8 cellular contexts compared by ENCODE assay signal in the genomic region with DNA sequence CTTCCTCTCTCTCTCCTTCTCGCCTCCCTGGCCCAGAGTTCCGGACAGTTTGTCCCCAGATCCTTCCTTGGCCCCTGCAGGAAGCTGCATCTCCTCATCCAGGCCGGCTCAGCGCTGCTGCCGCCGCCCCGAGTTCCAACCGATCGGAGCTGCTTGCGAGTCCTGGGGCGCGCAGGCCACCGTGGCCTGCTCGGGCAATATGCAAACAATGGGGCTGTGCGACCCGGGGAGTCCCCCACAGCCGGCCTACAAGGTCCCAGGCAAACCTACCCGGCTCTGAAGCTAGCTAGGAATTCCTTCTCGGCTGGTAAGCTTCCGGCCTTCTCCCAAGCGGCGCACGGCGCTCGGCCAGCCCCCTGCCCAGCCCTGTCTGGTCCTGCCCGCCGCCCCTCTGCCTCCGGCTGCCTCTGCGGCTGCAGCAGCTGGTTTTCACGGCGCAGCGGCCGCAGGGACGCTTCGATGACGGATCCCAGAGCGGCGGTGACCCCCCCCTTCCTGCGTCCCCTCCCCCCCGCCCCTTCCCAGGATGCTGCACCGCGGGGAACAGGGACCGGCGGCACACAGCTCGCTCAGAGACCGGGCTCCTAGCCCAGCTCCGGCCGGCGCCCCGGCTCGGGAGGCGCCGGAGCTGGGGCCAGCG. TPM values are rescaled to one million over a fixed set of nuclear protein-coding genes. Genes with fewer than 3 reads are reported as not detected.
DNase-seq lines count a peak whose midpoint lies in the region; ATAC-seq and TF ChIP-seq lines count a peak whose summit lies in the region.

No MANE protein-coding gene starts in this region.

- H3K9me3 ChIP-seq in MG63 (no peaks in the 10 kb centered on the region), left ventricle myocardium inferior (replicated peaks) (no peaks in the 10 kb centered on the region)

- intact Hi-C loops in left ventricle myocardium inferior (cut with micrococcal nuclease) = no loop called here

- peak overlapping the region; percentile 56 for H3K4me3 ChIP-seq in MG63
- peak overlapping the region; percentile 76 for H3K4me3 ChIP-seq in left ventricle myocardium inferior

- no peak for TF ChIP-seq CTCF in 22Rv1 (IDR thresholded peaks at IDR 0.05)
- no peak for TF ChIP-seq CTCF in left ventricle myocardium inferior (IDR thresholded peaks at IDR 0.05; ENCODE audit: borderline replicate concordance)

- H3K36me3 ChIP-seq in MG63 = no peaks in the 10 kb centered on the region
- H3K36me3 ChIP-seq in left ventricle myocardium inferior = peaks cover 26% of the 10 kb centered on the region

- DNase-seq in MG63 (peak; percentile 20), left ventricle myocardium inferior (no peak), retina (peak; percentile 79), NCI-H1092 treated with DMSO at 0.1 percent for 48 hours (lab: John Stamatoyannopoulos, UW) (no peak)
- DNase-seq in activated naive CD8-positive, alpha-beta T cell treated with anti-CD3 and anti-CD28 coated beads, Interleukin-2, amount 10 ng/mL, durations not matched to agents 7 days and 5 days = peak; percentile 38

- peak overlapping the region; percentile 89 for H3K27ac Mint-ChIP-seq in activated naive CD8-positive, alpha-beta T cell treated with anti-CD3 and anti-CD28 coated beads, Interleukin-2, amount 10 ng/mL, durations not matched to agents 7 days and 5 days

- peak overlapping the region; percentile 92 for H3K4me3 Mint-ChIP-seq in activated naive CD8-positive, alpha-beta T cell treated with anti-CD3 and anti-CD28 coated beads, Interleukin-2, amount 10 ng/mL, durations not matched to agents 7 days and 5 days

- H3K9me3 Mint-ChIP-seq in activated naive CD8-positive, alpha-beta T cell treated with anti-CD3 and anti-CD28 coated beads, Interleukin-2, amount 10 ng/mL, durations not matched to agents 7 days and 5 days = no peaks in the 10 kb centered on the region

- H3K27me3 ChIP-seq in MG63 (no peaks in the 10 kb centered on the region), left ventricle myocardium inferior (ENCODE audit: low read depth) (no peaks in the 10 kb centered on the region)

- peak; percentile 19 for ATAC-seq in GM18907 (IDR thresholded peaks at IDR 0.05; ENCODE audit: unreplicated experiment)
- ATAC-seq in activated naive CD8-positive, alpha-beta T cell treated with anti-CD3 and anti-CD28 coated beads, Interleukin-2, amount 10 ng/mL, durations not matched to agents 7 days and 5 days (ENCODE audit: low read depth) = peak; percentile 7
- no peak for ATAC-seq in GM19467 (IDR thresholded peaks at IDR 0.05; ENCODE audit: unreplicated experiment)

- peaks cover 70% of the 10 kb centered on the region for H3K4me1 ChIP-seq in left ventricle myocardium inferior

- peaks cover 7% of the 10 kb centered on the region for H3K36me3 Mint-ChIP-seq in activated naive CD8-positive, alpha-beta T cell treated with anti-CD3 and anti-CD28 coated beads, Interleukin-2, amount 10 ng/mL, durations not matched to agents 7 days and 5 days

- POLR2A ChIA-PET in activated naive CD8-positive, alpha-beta T cell treated with anti-CD3 and anti-CD28 coated beads, Interleukin-2, amount 10 ng/mL, durations not matched to agents 7 days and 5 days (lab: Charles Lee) = interaction anchor here (1.1 to 11.2 kb wide), 8 partner anchors 22 to 88 kb away, joined by 3 to 317 read pairs (median 13); a partner anchor contains a TSS

- no peaks in the 10 kb centered on the region for H3K27me3 Mint-ChIP-seq in activated naive CD8-positive, alpha-beta T cell treated with anti-CD3 and anti-CD28 coated beads, Interleukin-2, amount 10 ng/mL, durations not matched to agents 7 days and 5 days

- peak overlapping the region; percentile 66 for H3K27ac ChIP-seq in 22Rv1
- peak overlapping the region; percentile 94 for H3K27ac ChIP-seq in left ventricle myocardium inferior (replicated peaks)

- peaks cover 29% of the 10 kb centered on the region for H3K4me1 Mint-ChIP-seq in activated naive CD8-positive, alpha-beta T cell treated with anti-CD3 and anti-CD28 coated beads, Interleukin-2, amount 10 ng/mL, durations not matched to agents 7 days and 5 days

RNA-seq across cellular contexts. Expression of a gene that starts 59.4 kb away (rescaled TPM):
- 15.7 and 17.0 TPM in 2 replicates for total RNA-seq in MG63 (2014; rRNA removed; shearing (Covaris generic); ENCODE audit: low replicate concordance)
- 100 to 1,000 TPM; 135 to 142 TPM for total RNA-seq in activated naive CD8-positive, alpha-beta T cell treated with anti-CD3 and anti-CD28 coated beads, Interleukin-2, amount 10 ng/mL, durations not matched to agents 7 days and 5 days
- total RNA-seq in left ventricle myocardium inferior = 58.9 TPM

Comparison
In these comparisons a context has a peak if more than half of its experiments do, and no peak if none do; other contexts are left out.
1. DNase-seq: peak in MG63 (single experiment), activated naive CD8-positive, alpha-beta T cell treated with anti-CD3 and anti-CD28 coated beads, Interleukin-2, amount 10 ng/mL, durations not matched to agents 7 days and 5 days (single experiment) and retina (single experiment); none in left ventricle myocardium inferior (single experiment) and NCI-H1092 treated with DMSO at 0.1 percent for 48 hours (single experiment).